ENCODE assay signal across 8 cellular contexts in the genomic region with DNA sequence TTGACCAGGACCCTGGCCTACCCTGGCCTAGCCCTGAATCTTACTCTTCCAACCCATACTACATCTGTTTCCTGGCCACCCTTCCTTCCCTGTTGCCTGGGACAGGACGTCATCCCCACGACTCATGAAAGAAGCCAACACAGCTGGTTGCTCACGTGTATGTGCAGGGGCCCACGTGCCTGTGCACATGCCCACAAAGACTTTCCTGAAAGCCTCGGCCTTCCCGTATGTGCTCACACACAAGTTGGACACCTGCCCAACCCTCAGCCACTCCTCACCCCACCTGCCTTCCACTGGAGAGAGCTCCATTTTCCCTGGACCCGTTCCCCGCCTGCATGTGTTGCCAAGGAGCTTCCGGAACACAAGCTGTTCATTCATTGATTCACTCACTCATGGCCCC. TPM values are rescaled to one million over a fixed set of nuclear protein-coding genes. Genes with fewer than 3 reads are reported as not detected.
DNase-seq lines count a peak whose midpoint lies in the region; ATAC-seq, FAIRE-seq and TF ChIP-seq lines count a peak whose summit lies in the region.
"Had no signal": no experiment of that assay in that cellular context is flagged by ENCODE, and none has a peak within 500 bp of the region (broad histone marks: within the 10 kb centered on the region; RNA-seq: fewer than 3 reads in every experiment).

No MANE protein-coding gene starts in this region.

- peak; percentile 97 for FAIRE-seq in keratinocyte (lab: Jason Lieb, UNC)

- H3K9me3 ChIP-seq in MG63 (no peaks in the 10 kb centered on the region), ascending aorta (no peaks in the 10 kb centered on the region), keratinocyte (ENCODE audit: control insufficient read depth, low read depth, low read length) (no peaks in the 10 kb centered on the region)

- H3K36me3 ChIP-seq in MG63: no peaks in the 10 kb centered on the region
- H3K36me3 ChIP-seq in ascending aorta: no peaks in the 10 kb centered on the region
- no peaks in the 10 kb centered on the region for H3K36me3 ChIP-seq in keratinocyte (ENCODE audit: control insufficient read depth in 2 of 2, extremely low read depth in 1 of 2, insufficient read depth in 2 of 2, low read length in 2 of 2)

- DNase-seq in MG63 (peak; percentile 91), ascending aorta (ENCODE audit: low spot score in 2 of 2) (peak; percentile 25 to 81), keratinocyte (ENCODE audit: low read depth, low spot score) (peak; percentile 98), ureter (ENCODE audit: low spot score) (peak; percentile 92), NOMO-1 (lab: John Stamatoyannopoulos, UW; ENCODE audit: unreplicated experiment in 2 of 2) (no peak)
- DNase-seq in activated CD8-positive, alpha-beta memory T cell treated with anti-CD3 and anti-CD28 coated beads for 24 hours: no peak
- DNase-seq: activated T-cell treated with anti-CD3 and anti-CD28 coated beads, Interleukin-2, amount 50 U/mL, for 72 hours had no signal

- no peaks in the 10 kb centered on the region for H3K4me1 ChIP-seq in ascending aorta
- H3K4me1 ChIP-seq in keratinocyte (ENCODE audit: control insufficient read depth, extremely low read depth, insufficient read depth, low read length): peaks cover 21% of the 10 kb centered on the region

- H3K27me3 ChIP-seq in MG63 (no peaks in the 10 kb centered on the region), ascending aorta (no peaks in the 10 kb centered on the region), keratinocyte (ENCODE audit: control insufficient read depth, extremely low read depth, insufficient read depth, low read length) (peaks cover 10% of the 10 kb centered on the region)

- H3K4me3 ChIP-seq in MG63 (no peak overlapping the region), ascending aorta (no peak overlapping the region), keratinocyte (ENCODE audit: control insufficient read depth in 2 of 3, extremely low read depth in 1 of 3, insufficient read depth in 2 of 3, low read depth in 1 of 3, low read length in 3 of 3) (peak overlapping the region in 1 of 3 experiments; percentile 13)

- peak overlapping the region; percentile 59 for H2AFZ ChIP-seq in keratinocyte (ENCODE audit: control insufficient read depth, low read length)

- H4K20me1 ChIP-seq in keratinocyte (ENCODE audit: control insufficient read depth, extremely low read depth, insufficient read depth, low read length): no peaks in the 10 kb centered on the region

- peak overlapping the region in 1 of 2 donors; percentile 56 for H3K27ac ChIP-seq in ascending aorta
- peak overlapping the region; percentile 69 for H3K27ac ChIP-seq in keratinocyte (ENCODE audit: control insufficient read depth, insufficient read depth, low read length)

- intact Hi-C loops in ascending aorta (cut with DNase I): no loop called here

- no peaks in the 10 kb centered on the region for H3K9me1 ChIP-seq in keratinocyte (ENCODE audit: control insufficient read depth, extremely low read depth, insufficient read depth, low read length)

- no peaks in the 10 kb centered on the region for H3K79me2 ChIP-seq in keratinocyte (ENCODE audit: control insufficient read depth, insufficient read depth, low read length)

- no peak for TF ChIP-seq CTCF in ascending aorta (IDR thresholded peaks at IDR 0.05)
- no peak for TF ChIP-seq CTCF in keratinocyte (optimal IDR thresholded peaks at IDR 0.05 in 1 of 3, IDR thresholded peaks at IDR 0.05 in 1 of 3, conservative IDR thresholded peaks at IDR 0.05 in 1 of 3; ENCODE audit: extremely low read depth in 1 of 3, insufficient read depth in 2 of 3, low read length in 3 of 3)

- dilution Hi-C loops in keratinocyte (cut with MboI; ENCODE audit: extremely low pct_ligation_motif_present, low sequenced_read_pairs): no loop called here

- ATAC-seq in GM19452 (IDR thresholded peaks at IDR 0.05; ENCODE audit: unreplicated experiment): no peak
- ATAC-seq: activated T-cell treated with anti-CD3 and anti-CD28 coated beads, Interleukin-2, amount 50 U/mL, for 72 hours had no signal

- peak overlapping the region; percentile 35 for H3K9ac ChIP-seq in keratinocyte (ENCODE audit: control insufficient read depth, extremely low read depth, insufficient read depth, low read length)

- peak overlapping the region; percentile 29 for H3K4me2 ChIP-seq in keratinocyte (ENCODE audit: control insufficient read depth, extremely low read depth, insufficient read depth, low read depth, low read length)

RNA-seq across cellular contexts. Expression of gene PLXDC1, which starts 7.0 kb away (rescaled TPM):
- total RNA-seq in MG63 (2014; rRNA removed; shearing (Covaris generic); ENCODE audit: low replicate concordance): not detected in 2 replicates
- total RNA-seq in ascending aorta (23.8 TPM), ureter (13.0 TPM)
- polyA plus RNA-seq in keratinocyte: 0.06 to 0.35 TPM (median 0.33 TPM) in 3 replicates
- not detected for polyA plus RNA-seq in keratinocyte (2011; ENCODE audit: low read depth)
- 0.08 TPM in 1 of 2 replicates, not detected in the other for polyA plus RNA-seq in keratinocyte (2011; cell fraction: cytosol; rRNA removed)
- polyA plus RNA-seq in keratinocyte (2011; cell fraction: nucleus; rRNA removed): 0.65 and 0.93 TPM in 2 replicates
- polyA plus RNA-seq in keratinocyte (2012; ENCODE audit: low replicate concordance): not detected in 2 replicates
- 0.73 TPM in 1 of 3 replicates, not detected in the others for polyA minus RNA-seq in keratinocyte
- polyA minus RNA-seq in keratinocyte (2011; cell fraction: cytosol; rRNA and poly(A)+ RNA removed): not detected
- polyA minus RNA-seq in keratinocyte (2011; cell fraction: nucleus; rRNA and poly(A)+ RNA removed): 0.74 and 1.9 TPM in 2 replicates

RNA-seq across cellular contexts. Expression of gene ARL5C, which starts 21.5 kb away (rescaled TPM):
- not detected in 2 replicates for total RNA-seq in MG63 (2014; rRNA removed; shearing (Covaris generic); ENCODE audit: low replicate concordance)
- total RNA-seq in ascending aorta (not detected), ureter (not detected)
- not detected in 3 replicates for polyA plus RNA-seq in keratinocyte
- polyA plus RNA-seq in keratinocyte (2011; ENCODE audit: low read depth): not detected
- polyA plus RNA-seq in keratinocyte (2011; cell fraction: cytosol; rRNA removed): not detected in 2 replicates
- not detected in 2 replicates for polyA plus RNA-seq in keratinocyte (2011; cell fraction: nucleus; rRNA removed)
- not detected in 2 replicates for polyA plus RNA-seq in keratinocyte (2012; ENCODE audit: low replicate concordance)
- polyA minus RNA-seq in keratinocyte: not detected in 3 replicates
- polyA minus RNA-seq in keratinocyte (2011; cell fraction: cytosol; rRNA and poly(A)+ RNA removed): not detected
- polyA minus RNA-seq in keratinocyte (2011; cell fraction: nucleus; rRNA and poly(A)+ RNA removed): not detected in 2 replicates

RNA-seq across cellular contexts. Expression of gene CACNB1, which starts 53.1 kb away (rescaled TPM):
- 2.2 and 2.4 TPM in 2 replicates for total RNA-seq in MG63 (2014; rRNA removed; shearing (Covaris generic); ENCODE audit: low replicate concordance)
- 9.6 TPM for total RNA-seq in ascending aorta
- 3.7 to 7.0 TPM (median 4.0 TPM) in 3 replicates for polyA plus RNA-seq in keratinocyte
- polyA plus RNA-seq in keratinocyte (2011; ENCODE audit: low read depth): not detected
- 3.0 and 3.3 TPM in 2 replicates for polyA plus RNA-seq in keratinocyte (2011; cell fraction: cytosol; rRNA removed)
- 18.2 and 27.9 TPM in 2 replicates for polyA plus RNA-seq in keratinocyte (2011; cell fraction: nucleus; rRNA removed)
- polyA plus RNA-seq in keratinocyte (2012; ENCODE audit: low replicate concordance): 2.2 and 5.3 TPM in 2 replicates
- 7.5 to 16.2 TPM (median 13.2 TPM) in 3 replicates for polyA minus RNA-seq in keratinocyte
- polyA minus RNA-seq in keratinocyte (2011; cell fraction: cytosol; rRNA and poly(A)+ RNA removed): 2.9 TPM
- 6.5 and 10.3 TPM in 2 replicates for polyA minus RNA-seq in keratinocyte (2011; cell fraction: nucleus; rRNA and poly(A)+ RNA removed)
- 19.1 TPM for total RNA-seq in ureter

RNA-seq across cellular contexts. Expression of gene RPL19, which starts 55.7 kb away (rescaled TPM):
- 4,123 and 4,721 TPM in 2 replicates for total RNA-seq in MG63 (2014; rRNA removed; shearing (Covaris generic); ENCODE audit: low replicate concordance)
- total RNA-seq in ascending aorta (1,889 TPM), ureter (2,156 TPM)
- 1,747 to 2,007 TPM (median 1,957 TPM) in 3 replicates for polyA plus RNA-seq in keratinocyte
- polyA plus RNA-seq in keratinocyte (2011; ENCODE audit: low read depth): 2,951 TPM
- 1,535 and 2,525 TPM in 2 replicates for polyA plus RNA-seq in keratinocyte (2011; cell fraction: cytosol; rRNA removed)
- polyA plus RNA-seq in keratinocyte (2011; cell fraction: nucleus; rRNA removed): 651 and 665 TPM in 2 replicates
- 1,811 and 1,919 TPM in 2 replicates for polyA plus RNA-seq in keratinocyte (2012; ENCODE audit: low replicate concordance)
- polyA minus RNA-seq in keratinocyte: 431 to 851 TPM (median 823 TPM) in 3 replicates
- 1,075 TPM for polyA minus RNA-seq in keratinocyte (2011; cell fraction: cytosol; rRNA and poly(A)+ RNA removed)
- 158 and 187 TPM in 2 replicates for polyA minus RNA-seq in keratinocyte (2011; cell fraction: nucleus; rRNA and poly(A)+ RNA removed)

Comparison
In these comparisons a context has a peak if more than half of its experiments do, and no peak if none do; other contexts are left out.
1. DNase-seq: peak in MG63 (single experiment), ascending aorta (2 of 2), keratinocyte (single experiment) and ureter (single experiment); none in NOMO-1 (0 of 2) and activated CD8-positive, alpha-beta memory T cell treated with anti-CD3 and anti-CD28 coated beads for 24 hours (single experiment).
2. RNA of gene PLXDC1, which starts 7.0 kb away (total RNA-seq): 23.8 TPM in ascending aorta (single experiment) and 13.0 TPM in ureter (single experiment); not detected in MG63; every median in the first group is over 10 times any median in the second.